In the genomic region with DNA sequence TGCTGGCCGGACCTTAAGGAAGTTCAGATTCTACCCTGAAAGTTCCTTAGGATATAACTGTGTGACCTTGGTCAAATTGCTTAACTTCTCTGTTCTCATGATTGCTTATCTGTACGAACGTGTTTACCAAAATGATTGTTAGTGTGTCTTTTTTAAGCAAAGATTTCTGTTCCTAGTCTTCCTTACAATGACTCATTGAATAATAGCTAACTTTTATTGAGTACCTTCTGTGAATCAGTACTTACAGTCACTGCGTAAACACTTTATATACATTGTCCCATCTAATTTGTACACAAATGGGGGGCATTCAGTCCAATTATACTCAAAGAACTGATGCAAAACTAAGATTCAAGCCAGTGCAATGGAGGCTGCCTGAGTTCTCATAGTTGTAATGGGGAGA, we compare ENCODE assay signal across 20 cellular contexts.
"Had no signal": no experiment of that assay in that cellular context is flagged by ENCODE, and none has a peak within 500 bp of the region (broad histone marks: within the 10 kb centered on the region; RNA-seq: fewer than 3 reads in every experiment).

No MANE protein-coding gene starts in this region.

- FAIRE-seq: astrocyte had no signal

- H3K36me3 ChIP-seq: cardiac muscle cell, neutrophil, right atrium auricular region, tibial nerve had no signal

- H3K36me3 Mint-ChIP-seq: activated naive CD4-positive, alpha-beta T cell treated with anti-CD3 and anti-CD28 coated beads, Interleukin-2, amount 10 ng/mL, durations not matched to agents 7 days and 5 days; memory B cell; natural killer cell had no signal

- H3K27ac Mint-ChIP-seq: activated CD4-positive, alpha-beta memory T cell treated with anti-CD3 and anti-CD28 coated beads, Interleukin-2, amount 10 ng/mL, durations not matched to agents 7 days and 5 days; activated naive CD4-positive, alpha-beta T cell treated with anti-CD3 and anti-CD28 coated beads, Interleukin-2, amount 10 ng/mL, durations not matched to agents 7 days and 5 days; activated T-cell treated with anti-CD3 and anti-CD28 coated beads, Interleukin-2, amount 50 U/mL, for 24 hours; endodermal cell; memory B cell; natural killer cell had no signal

- ATAC-seq: esophagus mucosa had no signal

- H3K9me3 ChIP-seq: neutrophil, right atrium auricular region, tibial nerve had no signal

- H3K9me3 Mint-ChIP-seq: activated CD4-positive, alpha-beta memory T cell treated with anti-CD3 and anti-CD28 coated beads, Interleukin-2, amount 10 ng/mL, durations not matched to agents 7 days and 5 days; activated naive CD4-positive, alpha-beta T cell treated with anti-CD3 and anti-CD28 coated beads, Interleukin-2, amount 10 ng/mL, durations not matched to agents 7 days and 5 days; activated T-cell treated with anti-CD3 and anti-CD28 coated beads, Interleukin-2, amount 50 U/mL, for 24 hours; endodermal cell; memory B cell; natural killer cell had no signal

- H3K27me3 ChIP-seq: right atrium auricular region had no signal

- H3K27me3 Mint-ChIP-seq: activated T-cell treated with anti-CD3 and anti-CD28 coated beads, Interleukin-2, amount 50 U/mL, for 24 hours had no signal

- H3K4me3 ChIP-seq: cardiac muscle cell, dorsolateral prefrontal cortex, right atrium auricular region, skin epidermis, tibial nerve had no signal

- H3K4me3 Mint-ChIP-seq: activated CD4-positive, alpha-beta memory T cell treated with anti-CD3 and anti-CD28 coated beads, Interleukin-2, amount 10 ng/mL, durations not matched to agents 7 days and 5 days; activated naive CD4-positive, alpha-beta T cell treated with anti-CD3 and anti-CD28 coated beads, Interleukin-2, amount 10 ng/mL, durations not matched to agents 7 days and 5 days; activated T-cell treated with anti-CD3 and anti-CD28 coated beads, Interleukin-2, amount 50 U/mL, for 24 hours; endodermal cell; memory B cell; natural killer cell had no signal

- H3K27ac ChIP-seq: cardiac muscle cell, dorsolateral prefrontal cortex, neutrophil, right atrium auricular region, skin epidermis, tibial nerve had no signal

- DNase-seq: activated CD4-positive, alpha-beta memory T cell treated with anti-CD3 and anti-CD28 coated beads, Interleukin-2, amount 10 ng/mL, durations not matched to agents 7 days and 5 days; activated naive CD4-positive, alpha-beta T cell treated with anti-CD3 and anti-CD28 coated beads, Interleukin-2, amount 10 ng/mL, durations not matched to agents 7 days and 5 days; activated T-cell treated with anti-CD3 and anti-CD28 coated beads, Interleukin-2, amount 50 U/mL, for 24 hours; dorsolateral prefrontal cortex; endodermal cell; left ventricle myocardium superior; natural killer cell; posterior cingulate gyrus; stimulated activated CD4-positive, alpha-beta T cell treated with anti-CD3 and anti-CD28 coated beads, Interleukin-4, amount 100 ng/mL, for 4 hours; stimulated activated CD8-positive, alpha-beta memory T cell treated with anti-CD3 and anti-CD28 coated beads, Interleukin-4, amount 100 ng/mL, for 48 hours; stimulated activated naive CD4-positive, alpha-beta T cell treated with Interleukin-2 at 50 U/mL for 16 hours; substantia nigra had no signal
